In genomic region chr19:51977346-51977745, GRCh38 we compare ENCODE assay signal across 1 cellular context.
TF ChIP-seq lines count a peak whose summit lies in the region.

No MANE protein-coding gene starts in this region.

TF ChIP-seq in K562, 482 proteins besides CTCF, POLR2A, EP300 and RAD21:
- TF ChIP-seq SIRT6 (IDR thresholded peaks at IDR 0.05; ENCODE audit: low read depth, low read length): no peak
- TF ChIP-seq GTF2F1 (IDR thresholded peaks at IDR 0.05; ENCODE audit: low read depth, low read length): no peak
- no peak for TF ChIP-seq DNMT1 (IDR thresholded peaks at IDR 0.05)
- no peak for TF ChIP-seq NCOA6 (IDR thresholded peaks at IDR 0.05)
- TF ChIP-seq SMARCE1 (IDR thresholded peaks at IDR 0.05): no peak
- TF ChIP-seq SMARCC2 (IDR thresholded peaks at IDR 0.05; ENCODE audit: low read depth): no peak
- TF ChIP-seq CBFA2T3 (IDR thresholded peaks at IDR 0.05): peak; percentile 18; the same call in 1 of the 2 replicates
- no peak for TF ChIP-seq TSHZ1 (CRISPR knock-in tag; IDR thresholded peaks at IDR 0.05)
- no peak for TF ChIP-seq EZH2 (IDR thresholded peaks at IDR 0.05; ENCODE audit: borderline replicate concordance, low read depth, low read length)
- no peak for TF ChIP-seq FOXJ2 (tag; IDR thresholded peaks at IDR 0.05)
- TF ChIP-seq KLF16 (IDR thresholded peaks at IDR 0.05): no peak
- TF ChIP-seq BCL6 (CRISPR knock-in tag; IDR thresholded peaks at IDR 0.05): no peak
- no peak for TF ChIP-seq MTA3 (IDR thresholded peaks at IDR 0.05; ENCODE audit: borderline replicate concordance)
- no peak for TF ChIP-seq ZNF785 (CRISPR knock-in tag; IDR thresholded peaks at IDR 0.05)
- TF ChIP-seq ZNF695 (CRISPR knock-in tag; IDR thresholded peaks at IDR 0.05): no peak
- TF ChIP-seq CXXC5 (CRISPR knock-in tag; IDR thresholded peaks at IDR 0.05): 0 out of 2 replicates have a peak, but pooled peaks have one; percentile 20
- no peak for TF ChIP-seq ATF7 (IDR thresholded peaks at IDR 0.05)
- no peak for TF ChIP-seq TAF1 (IDR thresholded peaks at IDR 0.05; ENCODE audit: control insufficient read depth, extremely low read depth, insufficient read depth, low read length, severe bottlenecking)
- no peak for TF ChIP-seq VEZF1 (CRISPR knock-in tag; IDR thresholded peaks at IDR 0.05)
- no peak for TF ChIP-seq SAFB2 (IDR thresholded peaks at IDR 0.05; ENCODE audit: borderline replicate concordance, low read depth, low read length, severe bottlenecking)
- no peak for TF ChIP-seq TRIM28 (IDR thresholded peaks at IDR 0.05)
- TF ChIP-seq ZNF79 (CRISPR knock-in tag; IDR thresholded peaks at IDR 0.05; ENCODE audit: low read depth): no peak
- no peak for TF ChIP-seq C11orf30 (IDR thresholded peaks at IDR 0.05; ENCODE audit: low read depth)
- TF ChIP-seq ZNF3 (CRISPR knock-in tag; IDR thresholded peaks at IDR 0.05): no peak
- peak; percentile 56 for TF ChIP-seq TCF3 (CRISPR knock-in tag; IDR thresholded peaks at IDR 0.05)
- no peak for TF ChIP-seq SNAPC5 (CRISPR knock-in tag; IDR thresholded peaks at IDR 0.05)
- no peak for TF ChIP-seq MAFK (IDR thresholded peaks at IDR 0.05; ENCODE audit: low read length)
- no peak for TF ChIP-seq ETS1 (conservative IDR thresholded peaks at IDR 0.05; ENCODE audit: control insufficient read depth, low read depth, low read length)
- TF ChIP-seq SPI1 (IDR thresholded peaks at IDR 0.05; ENCODE audit: borderline replicate concordance, low read depth, low read length): no peak
- 0 out of 2 replicates have a peak, but pooled peaks have one; percentile 15 for TF ChIP-seq ARID1B (IDR thresholded peaks at IDR 0.05)
- no peak for TF ChIP-seq CEBPB (tag; IDR thresholded peaks at IDR 0.05)
- no peak for TF ChIP-seq THAP7 (CRISPR knock-in tag; IDR thresholded peaks at IDR 0.05)
- no peak for TF ChIP-seq ZNF224 (CRISPR knock-in tag; IDR thresholded peaks at IDR 0.05)
- no peak for TF ChIP-seq TOE1 (IDR thresholded peaks at IDR 0.05; ENCODE audit: borderline replicate concordance)
- TF ChIP-seq TOE1 (CRISPR knock-in tag; IDR thresholded peaks at IDR 0.05; ENCODE audit: borderline replicate concordance, low read depth): no peak
- TF ChIP-seq ARNT (IDR thresholded peaks at IDR 0.05): no peak
- TF ChIP-seq MIER1 (IDR thresholded peaks at IDR 0.05; ENCODE audit: low read depth): no peak
